14 cellular contexts compared by ENCODE assay signal in the genomic region with DNA sequence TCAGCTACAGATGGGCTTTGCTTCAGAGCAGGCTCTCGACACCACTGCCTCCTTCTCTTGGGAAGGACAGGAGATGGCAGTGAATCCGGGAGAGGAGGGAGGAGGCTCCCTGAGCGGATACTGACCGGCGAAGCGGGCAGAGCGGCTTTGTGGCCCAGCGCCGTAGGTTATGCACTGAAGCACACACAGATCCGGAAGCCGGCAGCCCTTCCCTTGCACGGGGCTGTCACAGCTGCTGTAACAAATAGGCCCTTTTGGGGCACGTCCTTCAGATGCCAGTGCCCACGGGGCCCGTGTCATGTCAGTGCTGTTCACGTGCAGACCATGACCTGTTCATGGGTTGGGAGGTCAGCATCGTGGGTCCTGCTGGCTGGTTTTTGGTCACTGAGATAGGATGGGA.
A peak's percentile ranks its signal among the peaks of the same experiment; 100 is the strongest.
DNase-seq lines count a peak whose midpoint lies in the region; ATAC-seq and TF ChIP-seq lines count a peak whose summit lies in the region.
"Had no signal": no experiment of that assay in that cellular context is flagged by ENCODE, and none has a peak within 500 bp of the region (broad histone marks: within the 10 kb centered on the region; RNA-seq: fewer than 3 reads in every experiment).

No MANE protein-coding gene starts in this region.

- peaks cover 57% of the 10 kb centered on the region for H3K4me1 Mint-ChIP-seq in T-helper 2 cell treated with Interferon-gamma antibody and Interleukin-4, amounts not matched to agents 5 μg/mL and 100 μg/mL, for 36 hours (ENCODE audit: low read depth)
- H3K4me1 Mint-ChIP-seq in activated naive CD4-positive, alpha-beta T cell treated with anti-CD3 and anti-CD28 coated beads, Interleukin-2, amount 50 U/mL, for 24 hours, result peaks cover 62% of the 10 kb centered on the region
- peaks cover 45% of the 10 kb centered on the region for H3K4me1 Mint-ChIP-seq in nephron progenitor cell

- no peaks in the 10 kb centered on the region for H4K20me1 ChIP-seq in KMS-11 (ENCODE audit: insufficient read depth)

- no peak for ATAC-seq in GM21360 (IDR thresholded peaks at IDR 0.05; ENCODE audit: unreplicated experiment)
- ATAC-seq: left lobe of liver had no signal

- H3K36me3 ChIP-seq in KMS-11 (ENCODE audit: insufficient read depth) (no peaks in the 10 kb centered on the region), BE2C (no peaks in the 10 kb centered on the region; the same call in 1 of the 2 replicates)
- H3K36me3 ChIP-seq: uterus had no signal

- H3K9me3 ChIP-seq in BE2C, result no peaks in the 10 kb centered on the region
- H3K9me3 ChIP-seq: SJCRH30, uterus had no signal

- H3K9me3 Mint-ChIP-seq in T-helper 2 cell treated with Interferon-gamma antibody and Interleukin-4, amounts not matched to agents 5 μg/mL and 100 μg/mL, for 36 hours, result peaks cover 5% of the 10 kb centered on the region
- H3K9me3 Mint-ChIP-seq in activated naive CD4-positive, alpha-beta T cell treated with anti-CD3 and anti-CD28 coated beads, Interleukin-2, amount 50 U/mL, for 24 hours, result no peaks in the 10 kb centered on the region
- no peaks in the 10 kb centered on the region for H3K9me3 Mint-ChIP-seq in nephron progenitor cell

- no peak overlapping the region for H2AFZ ChIP-seq in KMS-11 (ENCODE audit: low read depth)

- H3K27me3 ChIP-seq in KMS-11 (ENCODE audit: insufficient read depth, low read depth) (no peaks in the 10 kb centered on the region), BE2C (no peaks in the 10 kb centered on the region)
- H3K27me3 ChIP-seq: SJCRH30, uterus had no signal

- H3K27ac ChIP-seq in KMS-11, result no peak overlapping the region
- H3K27ac ChIP-seq: SJCRH30, uterus had no signal

- H3K4me1 ChIP-seq in KMS-11 (ENCODE audit: low read depth, poor library complexity, severe bottlenecking) (peaks cover 22% of the 10 kb centered on the region), BE2C (no peaks in the 10 kb centered on the region)
- H3K4me1 ChIP-seq: SJCRH30, uterus had no signal

- H3K36me3 Mint-ChIP-seq in T-helper 2 cell treated with Interferon-gamma antibody and Interleukin-4, amounts not matched to agents 5 μg/mL and 100 μg/mL, for 36 hours (ENCODE audit: low read depth), result peaks cover 55% of the 10 kb centered on the region
- H3K36me3 Mint-ChIP-seq in activated naive CD4-positive, alpha-beta T cell treated with anti-CD3 and anti-CD28 coated beads, Interleukin-2, amount 50 U/mL, for 24 hours, result peaks cover 19% of the 10 kb centered on the region
- H3K36me3 Mint-ChIP-seq in nephron progenitor cell (ENCODE audit: low read depth), result peaks cover 40% of the 10 kb centered on the region

- peak overlapping the region; percentile 70 for H3K4me2 ChIP-seq in KMS-11

- DNase-seq in T-helper 2 cell treated with Interferon-gamma antibody and Interleukin-4, amounts not matched to agents 5 μg/mL and 100 μg/mL, for 36 hours (ENCODE audit: low spot score), result no peak
- DNase-seq in T-helper 2 cell (no peak), nephron progenitor cell (no peak), NCI-H2107 treated with DMSO at 0.1 percent for 48 hours (lab: John Stamatoyannopoulos, UW; ENCODE audit: unreplicated experiment) (no peak), BE2C (no peak)
- DNase-seq: 8988T, hippocampal formation, NCI-H1092 treated with DMSO at 0.1 percent for 48 hours, SJCRH30, uterus had no signal

- no peak overlapping the region for H3K9ac ChIP-seq in KMS-11

- TF ChIP-seq CTCF in KMS-11 (conservative IDR thresholded peaks at IDR 0.05; ENCODE audit: low read depth, low read length) (no peak), nephron progenitor cell (IDR thresholded peaks at IDR 0.05) (no peak), BE2C (IDR thresholded peaks at IDR 0.05; ENCODE audit: low read depth, low read length) (no peak)

- H3K27me3 Mint-ChIP-seq in T-helper 2 cell treated with Interferon-gamma antibody and Interleukin-4, amounts not matched to agents 5 μg/mL and 100 μg/mL, for 36 hours (ENCODE audit: low read depth), result no peaks in the 10 kb centered on the region
- H3K27me3 Mint-ChIP-seq in activated naive CD4-positive, alpha-beta T cell treated with anti-CD3 and anti-CD28 coated beads, Interleukin-2, amount 50 U/mL, for 24 hours, result no peaks in the 10 kb centered on the region
- H3K27me3 Mint-ChIP-seq in nephron progenitor cell (ENCODE audit: low read depth, poor library complexity), result peaks cover 6% of the 10 kb centered on the region

- H3K79me2 ChIP-seq in KMS-11 (ENCODE audit: insufficient read depth, low read depth), result no peaks in the 10 kb centered on the region

- peak overlapping the region; percentile 92 for H3K27ac Mint-ChIP-seq in T-helper 2 cell treated with Interferon-gamma antibody and Interleukin-4, amounts not matched to agents 5 μg/mL and 100 μg/mL, for 36 hours
- H3K27ac Mint-ChIP-seq in activated naive CD4-positive, alpha-beta T cell treated with anti-CD3 and anti-CD28 coated beads, Interleukin-2, amount 50 U/mL, for 24 hours, result peak overlapping the region; percentile 95
- peak overlapping the region; percentile 53 for H3K27ac Mint-ChIP-seq in nephron progenitor cell

- H3K4me3 Mint-ChIP-seq in T-helper 2 cell treated with Interferon-gamma antibody and Interleukin-4, amounts not matched to agents 5 μg/mL and 100 μg/mL, for 36 hours, result peak overlapping the region; percentile 58
- H3K4me3 Mint-ChIP-seq in activated naive CD4-positive, alpha-beta T cell treated with anti-CD3 and anti-CD28 coated beads, Interleukin-2, amount 50 U/mL, for 24 hours, result peak overlapping the region; percentile 73
- H3K4me3 Mint-ChIP-seq in nephron progenitor cell, result no peak overlapping the region

- H3K4me3 ChIP-seq in KMS-11 (IDR thresholded peaks at IDR 0.05; ENCODE audit: insufficient read depth, low read depth, low read length), result no peak overlapping the region
- no peak overlapping the region for H3K4me3 ChIP-seq in BE2C (ENCODE audit: low read depth, low read length)
- H3K4me3 ChIP-seq: SJCRH30, uterus had no signal
